18 cellular contexts compared by ENCODE assay signal in the genomic region with DNA sequence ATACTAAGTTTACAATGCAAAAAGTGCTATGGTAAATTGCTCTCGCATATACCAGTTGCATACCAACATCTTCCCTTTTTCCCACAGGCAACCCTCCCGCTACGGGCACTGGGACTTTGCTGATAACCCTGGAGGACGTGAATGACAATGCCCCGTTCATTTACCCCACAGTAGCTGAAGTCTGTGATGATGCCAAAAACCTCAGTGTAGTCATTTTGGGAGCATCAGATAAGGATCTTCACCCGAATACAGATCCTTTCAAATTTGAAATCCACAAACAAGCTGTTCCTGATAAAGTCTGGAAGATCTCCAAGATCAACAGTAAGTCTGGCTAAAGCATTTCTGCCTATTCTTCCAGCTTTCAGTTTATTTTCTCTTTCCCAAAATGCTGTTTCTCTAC.
A peak's percentile ranks its signal among the peaks of the same experiment; 100 is the strongest.
DNase-seq lines count a peak whose midpoint lies in the region; TF ChIP-seq lines count a peak whose summit lies in the region.
"Had no signal": no experiment of that assay in that cellular context is flagged by ENCODE, and none has a peak within 500 bp of the region (broad histone marks: within the 10 kb centered on the region; RNA-seq: fewer than 3 reads in every experiment).

No MANE protein-coding gene starts in this region.

- H3K9ac ChIP-seq in subcutaneous abdominal adipose tissue (ENCODE audit: low read length in 5 of 5) = peak overlapping the region in 1 of 5 donors; percentile 49

- H3K27ac ChIP-seq in subcutaneous abdominal adipose tissue (ENCODE audit: low read depth, low read length) = no peak overlapping the region

- H3K9me3 ChIP-seq in subcutaneous abdominal adipose tissue (ENCODE audit: control insufficient read depth in 5 of 5, low read length in 5 of 5) = no peaks in the 10 kb centered on the region
- H3K9me3 ChIP-seq: HAP-1, mucosa of descending colon had no signal

- peak; percentile 9 for DNase-seq in DMS153 treated with DMSO at 0.1 percent for 48 hours (lab: John Stamatoyannopoulos, UW; ENCODE audit: unreplicated experiment)
- DNase-seq in DMS153 (lab: John Stamatoyannopoulos, UW) = no peak
- peak; percentile 58 for DNase-seq in astrocyte of the spinal cord (ENCODE audit: low read depth, low spot score)
- peak; percentile 33 for DNase-seq in hepatic stellate cell (ENCODE audit: low spot score)
- no peak for DNase-seq in T-helper 2 cell
- DNase-seq in SW480 (ENCODE audit: low spot score) = no peak
- DNase-seq in SHP77 treated with DMSO at 0.1 percent for 48 hours (lab: John Stamatoyannopoulos, UW) = no peak
- DNase-seq: 8988T; activated CD8-positive, alpha-beta memory T cell treated with anti-CD3 and anti-CD28 coated beads, Interleukin-2, amount 10 ng/mL, durations not matched to agents 7 days and 5 days; activated naive CD8-positive, alpha-beta T cell treated with anti-CD3 and anti-CD28 coated beads, Interleukin-2, amount 50 U/mL, for 24 hours; DMS53; effector memory CD4-positive, alpha-beta T cell; mucosa of descending colon; NCI-H1436; NCI-H524 treated with DMSO at 0.1 percent for 48 hours; SHP77 had no signal

- H3K36me3 ChIP-seq in subcutaneous abdominal adipose tissue (ENCODE audit: control insufficient read depth in 5 of 5, insufficient read depth in 5 of 5, low read length in 5 of 5) = peaks cover 0 to 3% (median 0%) of the 10 kb centered on the region in 5 donors
- H3K36me3 ChIP-seq: HAP-1 had no signal

- peaks cover 0 to 3% (median 0%) of the 10 kb centered on the region in 5 donors for H3K27me3 ChIP-seq in subcutaneous abdominal adipose tissue (ENCODE audit: control insufficient read depth in 5 of 5, insufficient read depth in 4 of 5, low read length in 5 of 5)

- peaks cover 0 to 17% (median 9%) of the 10 kb centered on the region in 5 donors for H3K4me1 ChIP-seq in subcutaneous abdominal adipose tissue (ENCODE audit: control insufficient read depth in 5 of 5, insufficient read depth in 5 of 5, low read length in 5 of 5)
- H3K4me1 ChIP-seq: HAP-1 had no signal

- no peak overlapping the region for H3K4me3 ChIP-seq in astrocyte of the spinal cord (ENCODE audit: low read depth, low read length)
- H3K4me3 ChIP-seq in subcutaneous abdominal adipose tissue (ENCODE audit: low read depth in 1 of 5, low read length in 5 of 5) = peak overlapping the region in 3 of 5 donors; percentile 12 to 36 (median 26)
- H3K4me3 ChIP-seq: HAP-1, mucosa of descending colon had no signal

- TF ChIP-seq CTCF in astrocyte of the spinal cord (IDR thresholded peaks at IDR 0.05; ENCODE audit: low read depth, low read length) = no peak

- in situ Hi-C loops in astrocyte of the spinal cord (cut with HindIII; ENCODE audit: low sequenced_read_pairs) = no loop called here

Comparison
In these comparisons a context has a peak if more than half of its experiments do, and no peak if none do; other contexts are left out.
1. DNase-seq: peak in DMS153 treated with DMSO at 0.1 percent for 48 hours (single experiment), astrocyte of the spinal cord (single experiment) and hepatic stellate cell (single experiment); none in DMS153 (single experiment), T-helper 2 cell (0 of 5), SW480 (single experiment) and SHP77 treated with DMSO at 0.1 percent for 48 hours (single experiment).